1 cellular context compared by ENCODE assay signal in the genomic region with DNA sequence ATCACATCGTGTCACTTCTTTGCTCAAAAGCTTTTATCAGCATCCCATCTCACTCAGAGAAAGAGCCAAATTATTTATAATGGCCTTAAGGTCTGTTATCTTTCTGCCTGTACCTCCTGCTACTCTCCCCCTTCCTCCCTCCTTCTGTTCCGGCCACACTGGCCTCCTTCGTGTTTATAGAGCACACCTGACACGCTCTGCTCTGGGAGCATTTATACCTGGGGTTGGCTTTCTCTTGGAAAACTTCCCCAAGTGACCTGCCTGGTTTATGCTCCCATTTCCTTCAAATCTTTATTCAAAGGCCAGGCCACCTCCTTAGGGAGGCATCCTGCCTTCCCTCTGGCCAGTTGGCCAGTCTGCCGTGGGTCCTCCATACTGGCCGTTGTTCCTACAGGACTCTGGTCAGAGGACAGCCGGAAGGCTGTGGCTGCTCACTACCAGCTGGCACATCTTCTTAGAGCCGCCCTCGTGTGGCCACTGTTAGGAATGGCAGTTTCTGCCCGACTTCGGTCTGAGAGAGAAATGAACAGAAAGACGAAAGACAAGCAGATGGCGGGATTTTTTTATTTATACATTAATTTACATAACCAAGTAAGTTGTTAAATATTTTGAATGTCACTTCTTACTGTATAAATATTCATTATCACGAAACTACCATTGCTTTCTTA.
TF ChIP-seq lines count a peak whose summit lies in the region.

No MANE protein-coding gene starts in this region.

TF ChIP-seq in HepG2, 621 proteins besides CTCF, POLR2A, EP300 and RAD21 (continued from another document):
- no peak for TF ChIP-seq ZNF747 (CRISPR knock-in tag; IDR thresholded peaks at IDR 0.05; ENCODE audit: borderline replicate concordance)
- no peak for TF ChIP-seq POLR2G (IDR thresholded peaks at IDR 0.05; ENCODE audit: low read depth, low read length)
- no peak for TF ChIP-seq SOX13 (IDR thresholded peaks at IDR 0.05)
- no peak for TF ChIP-seq SOX13 (CRISPR knock-in tag; conservative IDR thresholded peaks at IDR 0.05 in 1 of 2, IDR thresholded peaks at IDR 0.05 in 1 of 2)
- TF ChIP-seq ZNF251 (CRISPR knock-in tag; IDR thresholded peaks at IDR 0.05) = no peak
- TF ChIP-seq ZNF569 (CRISPR knock-in tag; IDR thresholded peaks at IDR 0.05; ENCODE audit: borderline replicate concordance) = no peak
- TF ChIP-seq CAMTA2 (CRISPR knock-in tag; IDR thresholded peaks at IDR 0.05; ENCODE audit: borderline replicate concordance) = no peak
- no peak for TF ChIP-seq ZNF614 (CRISPR knock-in tag; IDR thresholded peaks at IDR 0.05; ENCODE audit: borderline replicate concordance)
- TF ChIP-seq GABPA (IDR thresholded peaks at IDR 0.05; ENCODE audit: low read depth, low read length) = no peak
- 0 out of 2 replicates have a peak, but pooled peaks have one; percentile 29 for TF ChIP-seq GABPA (CRISPR knock-in tag; IDR thresholded peaks at IDR 0.05; ENCODE audit: low read depth)
- no peak for TF ChIP-seq HCFC1 (IDR thresholded peaks at IDR 0.05; ENCODE audit: low read depth, low read length)
- no peak for TF ChIP-seq SCMH1 (CRISPR knock-in tag; IDR thresholded peaks at IDR 0.05; ENCODE audit: borderline replicate concordance)
- TF ChIP-seq ZNF766 (CRISPR knock-in tag; IDR thresholded peaks at IDR 0.05; ENCODE audit: borderline replicate concordance) = no peak
- TF ChIP-seq ZBTB7A (CRISPR knock-in tag; IDR thresholded peaks at IDR 0.05) = no peak
- TF ChIP-seq PHF5A (CRISPR knock-in tag; IDR thresholded peaks at IDR 0.05; ENCODE audit: low read depth, unreplicated experiment) = no peak
- TF ChIP-seq, protein P1, sequence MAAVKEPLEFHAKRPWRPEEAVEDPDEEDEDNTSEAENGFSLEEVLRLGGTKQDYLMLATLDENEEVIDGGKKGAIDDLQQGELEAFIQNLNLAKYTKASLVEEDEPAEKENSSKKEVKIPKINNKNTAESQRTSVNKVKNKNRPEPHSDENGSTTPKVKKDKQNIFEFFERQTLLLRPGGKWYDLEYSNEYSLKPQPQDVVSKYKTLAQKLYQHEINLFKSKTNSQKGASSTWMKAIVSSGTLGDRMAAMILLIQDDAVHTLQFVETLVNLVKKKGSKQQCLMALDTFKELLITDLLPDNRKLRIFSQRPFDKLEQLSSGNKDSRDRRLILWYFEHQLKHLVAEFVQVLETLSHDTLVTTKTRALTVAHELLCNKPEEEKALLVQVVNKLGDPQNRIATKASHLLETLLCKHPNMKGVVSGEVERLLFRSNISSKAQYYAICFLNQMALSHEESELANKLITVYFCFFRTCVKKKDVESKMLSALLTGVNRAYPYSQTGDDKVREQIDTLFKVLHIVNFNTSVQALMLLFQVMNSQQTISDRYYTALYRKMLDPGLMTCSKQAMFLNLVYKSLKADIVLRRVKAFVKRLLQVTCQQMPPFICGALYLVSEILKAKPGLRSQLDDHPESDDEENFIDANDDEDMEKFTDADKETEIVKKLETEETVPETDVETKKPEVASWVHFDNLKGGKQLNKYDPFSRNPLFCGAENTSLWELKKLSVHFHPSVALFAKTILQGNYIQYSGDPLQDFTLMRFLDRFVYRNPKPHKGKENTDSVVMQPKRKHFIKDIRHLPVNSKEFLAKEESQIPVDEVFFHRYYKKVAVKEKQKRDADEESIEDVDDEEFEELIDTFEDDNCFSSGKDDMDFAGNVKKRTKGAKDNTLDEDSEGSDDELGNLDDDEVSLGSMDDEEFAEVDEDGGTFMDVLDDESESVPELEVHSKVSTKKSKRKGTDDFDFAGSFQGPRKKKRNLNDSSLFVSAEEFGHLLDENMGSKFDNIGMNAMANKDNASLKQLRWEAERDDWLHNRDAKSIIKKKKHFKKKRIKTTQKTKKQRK (IDR thresholded peaks at IDR 0.05; ENCODE audit: low read length) = no peak
- TF ChIP-seq, protein P2, sequence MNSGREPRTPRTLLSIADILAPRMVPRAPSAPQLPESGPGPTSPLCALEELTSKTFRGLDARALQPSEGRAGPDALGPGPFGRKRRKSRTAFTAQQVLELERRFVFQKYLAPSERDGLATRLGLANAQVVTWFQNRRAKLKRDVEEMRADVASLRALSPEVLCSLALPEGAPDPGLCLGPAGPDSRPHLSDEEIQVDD (CRISPR knock-in tag; IDR thresholded peaks at IDR 0.05; ENCODE audit: borderline replicate concordance) = no peak
- TF ChIP-seq, protein P3, sequence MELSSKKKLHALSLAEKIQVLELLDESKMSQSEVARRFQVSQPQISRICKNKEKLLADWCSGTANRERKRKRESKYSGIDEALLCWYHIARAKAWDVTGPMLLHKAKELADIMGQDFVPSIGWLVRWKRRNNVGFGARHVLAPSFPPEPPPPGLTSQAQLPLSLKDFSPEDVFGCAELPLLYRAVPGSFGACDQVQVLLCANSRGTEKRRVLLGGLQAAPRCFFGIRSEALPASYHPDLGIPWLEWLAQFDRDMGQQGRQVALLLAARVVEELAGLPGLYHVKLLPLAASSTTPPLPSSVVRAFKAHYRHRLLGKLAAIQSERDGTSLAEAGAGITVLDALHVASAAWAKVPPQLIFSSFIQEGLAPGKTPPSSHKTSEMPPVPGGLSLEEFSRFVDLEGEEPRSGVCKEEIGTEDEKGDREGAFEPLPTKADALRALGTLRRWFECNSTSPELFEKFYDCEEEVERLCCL (CRISPR knock-in tag; IDR thresholded peaks at IDR 0.05; ENCODE audit: borderline replicate concordance) = no peak
- TF ChIP-seq, protein P4, sequence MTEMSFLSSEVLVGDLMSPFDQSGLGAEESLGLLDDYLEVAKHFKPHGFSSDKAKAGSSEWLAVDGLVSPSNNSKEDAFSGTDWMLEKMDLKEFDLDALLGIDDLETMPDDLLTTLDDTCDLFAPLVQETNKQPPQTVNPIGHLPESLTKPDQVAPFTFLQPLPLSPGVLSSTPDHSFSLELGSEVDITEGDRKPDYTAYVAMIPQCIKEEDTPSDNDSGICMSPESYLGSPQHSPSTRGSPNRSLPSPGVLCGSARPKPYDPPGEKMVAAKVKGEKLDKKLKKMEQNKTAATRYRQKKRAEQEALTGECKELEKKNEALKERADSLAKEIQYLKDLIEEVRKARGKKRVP (CRISPR knock-in tag; IDR thresholded peaks at IDR 0.05) = no peak
- TF ChIP-seq KAT8 (CRISPR knock-in tag; IDR thresholded peaks at IDR 0.05) = 0 out of 2 replicates have a peak, but pooled peaks have one; percentile 25
- no peak for TF ChIP-seq PHF20 (CRISPR knock-in tag; IDR thresholded peaks at IDR 0.05)
- no peak for TF ChIP-seq KDM3A (CRISPR knock-in tag; IDR thresholded peaks at IDR 0.05; ENCODE audit: low read depth)
- TF ChIP-seq HDAC1 (CRISPR knock-in tag; IDR thresholded peaks at IDR 0.05) = no peak
- TF ChIP-seq POGZ (CRISPR knock-in tag; IDR thresholded peaks at IDR 0.05) = no peak
- no peak for TF ChIP-seq MBNL3 (CRISPR knock-in tag; conservative IDR thresholded peaks at IDR 0.05)
- TF ChIP-seq, protein P5, sequence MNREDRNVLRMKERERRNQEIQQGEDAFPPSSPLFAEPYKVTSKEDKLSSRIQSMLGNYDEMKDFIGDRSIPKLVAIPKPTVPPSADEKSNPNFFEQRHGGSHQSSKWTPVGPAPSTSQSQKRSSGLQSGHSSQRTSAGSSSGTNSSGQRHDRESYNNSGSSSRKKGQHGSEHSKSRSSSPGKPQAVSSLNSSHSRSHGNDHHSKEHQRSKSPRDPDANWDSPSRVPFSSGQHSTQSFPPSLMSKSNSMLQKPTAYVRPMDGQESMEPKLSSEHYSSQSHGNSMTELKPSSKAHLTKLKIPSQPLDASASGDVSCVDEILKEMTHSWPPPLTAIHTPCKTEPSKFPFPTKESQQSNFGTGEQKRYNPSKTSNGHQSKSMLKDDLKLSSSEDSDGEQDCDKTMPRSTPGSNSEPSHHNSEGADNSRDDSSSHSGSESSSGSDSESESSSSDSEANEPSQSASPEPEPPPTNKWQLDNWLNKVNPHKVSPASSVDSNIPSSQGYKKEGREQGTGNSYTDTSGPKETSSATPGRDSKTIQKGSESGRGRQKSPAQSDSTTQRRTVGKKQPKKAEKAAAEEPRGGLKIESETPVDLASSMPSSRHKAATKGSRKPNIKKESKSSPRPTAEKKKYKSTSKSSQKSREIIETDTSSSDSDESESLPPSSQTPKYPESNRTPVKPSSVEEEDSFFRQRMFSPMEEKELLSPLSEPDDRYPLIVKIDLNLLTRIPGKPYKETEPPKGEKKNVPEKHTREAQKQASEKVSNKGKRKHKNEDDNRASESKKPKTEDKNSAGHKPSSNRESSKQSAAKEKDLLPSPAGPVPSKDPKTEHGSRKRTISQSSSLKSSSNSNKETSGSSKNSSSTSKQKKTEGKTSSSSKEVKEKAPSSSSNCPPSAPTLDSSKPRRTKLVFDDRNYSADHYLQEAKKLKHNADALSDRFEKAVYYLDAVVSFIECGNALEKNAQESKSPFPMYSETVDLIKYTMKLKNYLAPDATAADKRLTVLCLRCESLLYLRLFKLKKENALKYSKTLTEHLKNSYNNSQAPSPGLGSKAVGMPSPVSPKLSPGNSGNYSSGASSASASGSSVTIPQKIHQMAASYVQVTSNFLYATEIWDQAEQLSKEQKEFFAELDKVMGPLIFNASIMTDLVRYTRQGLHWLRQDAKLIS (CRISPR knock-in tag; IDR thresholded peaks at IDR 0.05) = no peak
- TF ChIP-seq ZNF839 (CRISPR knock-in tag; IDR thresholded peaks at IDR 0.05; ENCODE audit: borderline replicate concordance) = no peak
- TF ChIP-seq ZNF550 (CRISPR knock-in tag; IDR thresholded peaks at IDR 0.05; ENCODE audit: borderline replicate concordance) = no peak
- TF ChIP-seq, protein P6, sequence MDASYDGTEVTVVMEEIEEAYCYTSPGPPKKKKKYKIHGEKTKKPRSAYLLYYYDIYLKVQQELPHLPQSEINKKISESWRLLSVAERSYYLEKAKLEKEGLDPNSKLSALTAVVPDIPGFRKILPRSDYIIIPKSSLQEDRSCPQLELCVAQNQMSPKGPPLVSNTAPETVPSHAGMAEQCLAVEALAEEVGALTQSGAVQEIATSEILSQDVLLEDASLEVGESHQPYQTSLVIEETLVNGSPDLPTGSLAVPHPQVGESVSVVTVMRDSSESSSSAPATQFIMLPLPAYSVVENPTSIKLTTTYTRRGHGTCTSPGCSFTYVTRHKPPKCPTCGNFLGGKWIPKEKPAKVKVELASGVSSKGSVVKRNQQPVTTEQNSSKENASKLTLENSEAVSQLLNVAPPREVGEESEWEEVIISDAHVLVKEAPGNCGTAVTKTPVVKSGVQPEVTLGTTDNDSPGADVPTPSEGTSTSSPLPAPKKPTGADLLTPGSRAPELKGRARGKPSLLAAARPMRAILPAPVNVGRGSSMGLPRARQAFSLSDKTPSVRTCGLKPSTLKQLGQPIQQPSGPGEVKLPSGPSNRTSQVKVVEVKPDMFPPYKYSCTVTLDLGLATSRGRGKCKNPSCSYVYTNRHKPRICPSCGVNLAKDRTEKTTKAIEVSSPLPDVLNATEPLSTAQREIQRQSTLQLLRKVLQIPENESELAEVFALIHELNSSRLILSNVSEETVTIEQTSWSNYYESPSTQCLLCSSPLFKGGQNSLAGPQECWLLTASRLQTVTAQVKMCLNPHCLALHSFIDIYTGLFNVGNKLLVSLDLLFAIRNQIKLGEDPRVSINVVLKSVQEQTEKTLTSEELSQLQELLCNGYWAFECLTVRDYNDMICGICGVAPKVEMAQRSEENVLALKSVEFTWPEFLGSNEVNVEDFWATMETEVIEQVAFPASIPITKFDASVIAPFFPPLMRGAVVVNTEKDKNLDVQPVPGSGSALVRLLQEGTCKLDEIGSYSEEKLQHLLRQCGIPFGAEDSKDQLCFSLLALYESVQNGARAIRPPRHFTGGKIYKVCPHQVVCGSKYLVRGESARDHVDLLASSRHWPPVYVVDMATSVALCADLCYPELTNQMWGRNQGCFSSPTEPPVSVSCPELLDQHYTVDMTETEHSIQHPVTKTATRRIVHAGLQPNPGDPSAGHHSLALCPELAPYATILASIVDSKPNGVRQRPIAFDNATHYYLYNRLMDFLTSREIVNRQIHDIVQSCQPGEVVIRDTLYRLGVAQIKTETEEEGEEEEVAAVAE (CRISPR knock-in tag; IDR thresholded peaks at IDR 0.05; ENCODE audit: borderline replicate concordance) = no peak
- TF ChIP-seq POLR2AphosphoS2 (IDR thresholded peaks at IDR 0.05; ENCODE audit: low read depth, low read length) = no peak
- no peak for TF ChIP-seq ZNF335 (CRISPR knock-in tag; IDR thresholded peaks at IDR 0.05)
- no peak for TF ChIP-seq YEATS4 (CRISPR knock-in tag; IDR thresholded peaks at IDR 0.05; ENCODE audit: borderline replicate concordance)
- TF ChIP-seq, protein P7, sequence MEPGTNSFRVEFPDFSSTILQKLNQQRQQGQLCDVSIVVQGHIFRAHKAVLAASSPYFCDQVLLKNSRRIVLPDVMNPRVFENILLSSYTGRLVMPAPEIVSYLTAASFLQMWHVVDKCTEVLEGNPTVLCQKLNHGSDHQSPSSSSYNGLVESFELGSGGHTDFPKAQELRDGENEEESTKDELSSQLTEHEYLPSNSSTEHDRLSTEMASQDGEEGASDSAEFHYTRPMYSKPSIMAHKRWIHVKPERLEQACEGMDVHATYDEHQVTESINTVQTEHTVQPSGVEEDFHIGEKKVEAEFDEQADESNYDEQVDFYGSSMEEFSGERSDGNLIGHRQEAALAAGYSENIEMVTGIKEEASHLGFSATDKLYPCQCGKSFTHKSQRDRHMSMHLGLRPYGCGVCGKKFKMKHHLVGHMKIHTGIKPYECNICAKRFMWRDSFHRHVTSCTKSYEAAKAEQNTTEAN (CRISPR knock-in tag; conservative IDR thresholded peaks at IDR 0.05) = no peak
- peak; percentile 60 for TF ChIP-seq STAG1 (CRISPR knock-in tag; IDR thresholded peaks at IDR 0.05)
- no peak for TF ChIP-seq CREB1 (IDR thresholded peaks at IDR 0.05)
- TF ChIP-seq CREB1 (CRISPR knock-in tag; IDR thresholded peaks at IDR 0.05) = no peak
- TF ChIP-seq ZNF331 (CRISPR knock-in tag; IDR thresholded peaks at IDR 0.05) = no peak
- TF ChIP-seq ZNF549 (CRISPR knock-in tag; IDR thresholded peaks at IDR 0.05) = no peak
- no peak for TF ChIP-seq RFXANK (CRISPR knock-in tag; IDR thresholded peaks at IDR 0.05)
- TF ChIP-seq ZFY (CRISPR knock-in tag; IDR thresholded peaks at IDR 0.05) = no peak
- TF ChIP-seq ZNF282 (IDR thresholded peaks at IDR 0.05; ENCODE audit: partially characterized antibody) = no peak
- TF ChIP-seq RBFOX2 (IDR thresholded peaks at IDR 0.05; ENCODE audit: low read depth, low read length) = no peak
- TF ChIP-seq ZNF552 (CRISPR knock-in tag; IDR thresholded peaks at IDR 0.05; ENCODE audit: borderline replicate concordance) = no peak
- TF ChIP-seq, protein P8, sequence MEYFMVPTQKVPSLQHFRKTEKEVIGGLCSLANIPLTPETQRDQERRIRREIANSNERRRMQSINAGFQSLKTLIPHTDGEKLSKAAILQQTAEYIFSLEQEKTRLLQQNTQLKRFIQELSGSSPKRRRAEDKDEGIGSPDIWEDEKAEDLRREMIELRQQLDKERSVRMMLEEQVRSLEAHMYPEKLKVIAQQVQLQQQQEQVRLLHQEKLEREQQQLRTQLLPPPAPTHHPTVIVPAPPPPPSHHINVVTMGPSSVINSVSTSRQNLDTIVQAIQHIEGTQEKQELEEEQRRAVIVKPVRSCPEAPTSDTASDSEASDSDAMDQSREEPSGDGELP (IDR thresholded peaks at IDR 0.05; ENCODE audit: borderline replicate concordance, low read depth) = peak; percentile 73; the same call in 1 of the 2 replicates
- TF ChIP-seq ZNF772 (CRISPR knock-in tag; IDR thresholded peaks at IDR 0.05) = no peak
- no peak for TF ChIP-seq ZSCAN9 (CRISPR knock-in tag; IDR thresholded peaks at IDR 0.05; ENCODE audit: borderline replicate concordance)
